In the genomic region with DNA sequence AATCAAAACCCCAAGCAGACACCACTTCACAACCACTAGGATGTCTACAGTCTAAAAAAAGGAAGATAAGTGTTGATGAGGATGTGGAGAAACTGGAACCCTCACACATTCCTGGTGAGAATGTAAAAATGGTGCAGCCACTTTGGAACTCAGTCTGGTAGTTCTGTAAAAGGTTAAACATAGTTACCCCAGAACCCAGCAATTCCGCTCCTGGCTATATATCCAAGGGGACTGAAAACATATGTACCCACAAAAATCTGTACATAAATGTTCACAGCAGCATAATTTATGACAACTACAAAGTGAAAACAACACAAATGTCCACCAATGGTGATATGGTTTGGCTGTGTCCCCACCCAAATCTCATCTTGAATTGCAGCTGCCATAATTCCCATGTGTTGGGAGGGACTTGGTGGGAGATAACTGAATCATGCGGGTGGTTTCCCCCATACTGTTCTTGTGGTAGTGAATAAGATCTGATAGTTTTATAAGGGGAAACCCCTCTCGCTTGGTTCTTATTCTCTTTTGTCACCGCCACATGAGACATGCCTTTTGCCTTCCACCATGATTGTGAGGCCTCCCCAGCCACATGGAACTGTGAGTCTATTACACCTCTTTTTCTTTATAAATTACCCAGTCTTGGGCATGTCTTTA, we compare ENCODE assay signal across 24 cellular contexts. TPM values are rescaled to one million over a fixed set of nuclear protein-coding genes. Genes with fewer than 3 reads are reported as not detected.
DNase-seq lines count a peak whose midpoint lies in the region; ATAC-seq, FAIRE-seq and TF ChIP-seq lines count a peak whose summit lies in the region.
"Had no signal": no experiment of that assay in that cellular context is flagged by ENCODE, and none has a peak within 500 bp of the region (broad histone marks: within the 10 kb centered on the region; RNA-seq: fewer than 3 reads in every experiment).

No MANE protein-coding gene starts in this region.

- no peaks in the 10 kb centered on the region for H3K27me3 Mint-ChIP-seq in activated CD4-positive, alpha-beta T cell treated with anti-CD3 and anti-CD28 coated beads for 36 hours

- DNase-seq in activated CD4-positive, alpha-beta T cell treated with anti-CD3 and anti-CD28 coated beads for 36 hours, result no peak
- DNase-seq in activated CD4-positive, alpha-beta T cell treated with anti-CD3 and anti-CD28 coated beads, Interleukin-2, amount 50 U/mL, for 1 hour, result no peak
- peak; percentile 4 for DNase-seq in stimulated activated CD4-positive, alpha-beta T cell treated with anti-CD3 and anti-CD28 coated beads, Interleukin-15, amount 100 ng/mL, for 24 hours
- DNase-seq in stimulated activated CD4-positive, alpha-beta T cell treated with anti-CD3 and anti-CD28 coated beads, Interleukin-2, amount 100 ng/mL, for 48 hours, result no peak
- no peak for DNase-seq in endothelial cell of umbilical vein (ENCODE audit: low read depth, low spot score)
- no peak for DNase-seq in SHP77 (lab: John Stamatoyannopoulos, UW)
- no peak for DNase-seq in GM20000 (ENCODE audit: low spot score)
- DNase-seq in cerebellum (ENCODE audit: low spot score), result no peak
- DNase-seq: 8988T; BE2C; DMS153; GOT3; Kasumi-1; NCI-H1105 treated with DMSO at 0.1 percent for 48 hours; NCI-H2029; NCI-H446; NCI-H526; NCI-H82; NK-92 treated with Interleukin-12 subunit alpha and Interleukin-12 subunit beta, amount 100 ng/mL, for 24 hours; SJCRH30 had no signal

- peak; percentile 51 for ATAC-seq in activated CD4-positive, alpha-beta T cell treated with anti-CD3 and anti-CD28 coated beads for 36 hours
- ATAC-seq: K562, PC-3 had no signal

- no peaks in the 10 kb centered on the region for H3K9me1 ChIP-seq in endothelial cell of umbilical vein (replicated peaks; ENCODE audit: control insufficient read depth, extremely low read depth, insufficient read depth, low read length)

- no peak for FAIRE-seq in endothelial cell of umbilical vein (lab: Jason Lieb, UNC)
- FAIRE-seq: HTR-8/SVneo, K562 had no signal

- H3K27ac Mint-ChIP-seq in activated CD4-positive, alpha-beta T cell treated with anti-CD3 and anti-CD28 coated beads for 36 hours, result no peak overlapping the region

- H3K9ac ChIP-seq in endothelial cell of umbilical vein (replicated peaks; ENCODE audit: extremely low read depth, insufficient read depth, low read length), result no peak overlapping the region

- H3K36me3 ChIP-seq in endothelial cell of umbilical vein (ENCODE audit: control insufficient read depth in 2 of 2, extremely low read depth in 1 of 2, insufficient read depth in 2 of 2, low read length in 2 of 2), result no peaks in the 10 kb centered on the region

- CTCF ChIA-PET in activated CD4-positive, alpha-beta T cell treated with anti-CD3 and anti-CD28 coated beads for 36 hours (lab: Charles Lee), result no interaction called here
- CTCF ChIA-PET in endothelial cell of umbilical vein (lab: Charles Lee), result interaction anchor here (1.1 kb wide), 1 partner anchor 66 kb away, joined by 3 read pairs; no protein-coding TSS in a partner anchor

- intact Hi-C loops in activated CD4-positive, alpha-beta T cell treated with anti-CD3 and anti-CD28 coated beads for 36 hours (cut with DNase I, micrococcal nuclease), result no loop called here
- intact Hi-C loops in endothelial cell of umbilical vein (cut with micrococcal nuclease), result no loop called here

- dilution Hi-C loops in endothelial cell of umbilical vein (cut with MboI; ENCODE audit: extremely low pct_ligation_motif_present, low sequenced_read_pairs), result no loop called here

- H3K9me3 ChIP-seq in endothelial cell of umbilical vein (replicated peaks; ENCODE audit: control insufficient read depth, insufficient read depth, low read length), result no peaks in the 10 kb centered on the region
- H3K9me3 ChIP-seq: BE2C, HAP-1, SJCRH30 had no signal

- H3K27ac ChIP-seq in endothelial cell of umbilical vein (ENCODE audit: insufficient read depth, low read depth, low read length), result peak overlapping the region; percentile 6
- H3K27ac ChIP-seq: SJCRH30 had no signal

- no peaks in the 10 kb centered on the region for H4K20me1 ChIP-seq in endothelial cell of umbilical vein (replicated peaks; ENCODE audit: control insufficient read depth, extremely low read depth, insufficient read depth, low read length)

- no peak overlapping the region for H3K4me2 ChIP-seq in endothelial cell of umbilical vein (ENCODE audit: insufficient read depth, low read length)

- peaks cover 61% of the 10 kb centered on the region for H3K36me3 Mint-ChIP-seq in activated CD4-positive, alpha-beta T cell treated with anti-CD3 and anti-CD28 coated beads for 36 hours (ENCODE audit: low read depth)

- H3K79me2 ChIP-seq in endothelial cell of umbilical vein (ENCODE audit: control insufficient read depth, insufficient read depth, low read length), result no peaks in the 10 kb centered on the region

- peaks cover 20% of the 10 kb centered on the region for H3K4me1 ChIP-seq in endothelial cell of umbilical vein (ENCODE audit: control insufficient read depth, extremely low read depth, insufficient read depth, low read length)
- H3K4me1 ChIP-seq: BE2C, HAP-1 had no signal

- H3K27me3 ChIP-seq in endothelial cell of umbilical vein (ENCODE audit: control insufficient read depth in 2 of 2, insufficient read depth in 2 of 2, low read length in 2 of 2), result no peaks in the 10 kb centered on the region
- H3K27me3 ChIP-seq: BE2C, SJCRH30 had no signal

- no peak overlapping the region for H3K4me3 Mint-ChIP-seq in activated CD4-positive, alpha-beta T cell treated with anti-CD3 and anti-CD28 coated beads for 36 hours

- peaks cover 4% of the 10 kb centered on the region for H3K9me3 Mint-ChIP-seq in activated CD4-positive, alpha-beta T cell treated with anti-CD3 and anti-CD28 coated beads for 36 hours (ENCODE audit: low read depth)

- TF ChIP-seq POLR2A in endothelial cell of umbilical vein (IDR thresholded peaks at IDR 0.05; ENCODE audit: low read depth, low read length), result no peak

- POLR2A ChIA-PET in activated CD4-positive, alpha-beta T cell treated with anti-CD3 and anti-CD28 coated beads for 36 hours (lab: Charles Lee), result no interaction called here
- POLR2A ChIA-PET in endothelial cell of umbilical vein (lab: Charles Lee), result no interaction called here

- H3K4me3 ChIP-seq in endothelial cell of umbilical vein (replicated peaks in 1 of 3; ENCODE audit: insufficient read depth in 1 of 3, low read depth in 1 of 3, low read length in 3 of 3), result no peak overlapping the region
- H3K4me3 ChIP-seq: HAP-1, K562, SJCRH30 had no signal

- H3K4me1 Mint-ChIP-seq in activated CD4-positive, alpha-beta T cell treated with anti-CD3 and anti-CD28 coated beads for 36 hours, result peaks cover 10% of the 10 kb centered on the region

- no TSS peak for BruUV-seq in endothelial cell of umbilical vein (replicated peaks; lab: Mats Ljungman, UMichigan)

- TF ChIP-seq CTCF in endothelial cell of umbilical vein (IDR thresholded peaks at IDR 0.05; ENCODE audit: extremely low read depth in 1 of 2, insufficient read depth in 1 of 2, low read depth in 1 of 2, low read length in 2 of 2) (no peak), GM20000 (IDR thresholded peaks at IDR 0.05; ENCODE audit: extremely low read depth, missing control alignments) (no peak)

- H2AFZ ChIP-seq in endothelial cell of umbilical vein (ENCODE audit: low read depth, low read length), result no peak overlapping the region

TF ChIP-seq in endothelial cell of umbilical vein, 7 proteins besides CTCF, POLR2A, EP300 and RAD21:
- TF ChIP-seq MYC (IDR thresholded peaks at IDR 0.05; ENCODE audit: low read depth, low read length), result no peak
- TF ChIP-seq POLR2AphosphoS5 (IDR thresholded peaks at IDR 0.05; ENCODE audit: insufficient read depth, low read depth, low read length), result no peak
- no peak for TF ChIP-seq EZH2 (IDR thresholded peaks at IDR 0.05; ENCODE audit: borderline replicate concordance, low read depth, low read length, severe bottlenecking)
- no peak for TF ChIP-seq FOS (IDR thresholded peaks at IDR 0.05; ENCODE audit: borderline replicate concordance, insufficient read depth, low read length)
- TF ChIP-seq GATA2 (IDR thresholded peaks at IDR 0.05; ENCODE audit: insufficient read depth, insufficient read length, low read depth, low read length), result no peak
- TF ChIP-seq JUN (IDR thresholded peaks at IDR 0.05; ENCODE audit: borderline replicate concordance, insufficient read depth, insufficient read length, low read depth), result no peak
- no peak for TF ChIP-seq MAX (IDR thresholded peaks at IDR 0.05; ENCODE audit: insufficient read depth, insufficient read length)

RNA-seq across cellular contexts. Expression of gene PRKAB1, which starts 46.8 kb away (rescaled TPM):
- total RNA-seq in activated CD4-positive, alpha-beta T cell treated with anti-CD3 and anti-CD28 coated beads for 36 hours, result 10 to 100 TPM; 18.0 to 21.7 TPM
- total RNA-seq in endothelial cell of umbilical vein (21.9 and 23.1 TPM in 2 replicates), cerebellum (18.1 TPM)
- 25.9 and 27.0 TPM in 2 replicates for polyA plus RNA-seq in endothelial cell of umbilical vein
- polyA plus RNA-seq in endothelial cell of umbilical vein (2011; cell fraction: cytosol; rRNA removed), result 19.1 and 21.3 TPM in 2 replicates
- 37.7 and 39.3 TPM in 2 replicates for polyA plus RNA-seq in endothelial cell of umbilical vein (2011; cell fraction: nucleus; rRNA removed)
- 15.6 and 16.2 TPM in 2 replicates for polyA plus RNA-seq in endothelial cell of umbilical vein (2012)
- 20.9 and 21.7 TPM in 2 replicates for polyA minus RNA-seq in endothelial cell of umbilical vein
- 26.5 TPM for polyA minus RNA-seq in endothelial cell of umbilical vein (2011; cell fraction: cytosol; rRNA and poly(A)+ RNA removed)
- 15.9 and 16.1 TPM in 2 replicates for polyA minus RNA-seq in endothelial cell of umbilical vein (2011; cell fraction: nucleus; rRNA and poly(A)+ RNA removed)
